In the genomic region with DNA sequence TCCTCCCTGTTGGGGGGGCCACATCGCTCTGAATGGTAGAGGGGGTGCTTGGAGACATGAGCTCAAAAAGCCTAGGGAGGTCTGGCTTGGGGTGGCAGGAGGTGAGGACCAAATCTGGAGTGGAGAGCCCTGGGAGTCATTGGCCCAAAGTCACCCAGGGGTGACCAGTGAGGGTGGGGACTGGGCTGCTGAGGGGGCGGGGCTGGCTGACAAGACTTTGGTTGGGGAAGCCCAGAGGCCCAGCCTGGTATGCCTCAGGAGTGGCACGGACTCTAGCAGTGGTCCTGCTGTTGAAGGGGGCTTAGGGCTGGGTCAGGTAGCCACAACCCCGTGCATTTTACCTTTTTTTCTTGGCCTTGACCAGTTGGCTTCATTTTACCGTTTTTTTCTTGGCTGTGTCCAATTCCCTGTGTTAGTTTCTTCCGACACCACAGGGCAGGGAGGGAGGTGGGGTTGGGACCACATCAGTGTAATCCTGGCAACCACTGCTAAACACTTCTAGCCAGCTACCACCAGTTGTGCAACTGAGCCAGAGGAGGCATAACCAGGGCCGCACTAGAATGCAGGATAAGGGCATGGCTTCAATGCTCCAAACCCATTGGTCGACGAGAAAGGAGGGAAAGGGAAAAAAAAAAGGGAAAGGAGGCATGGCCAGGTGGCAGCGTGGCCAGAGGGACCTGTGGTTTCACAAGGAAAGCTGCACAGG, we compare ENCODE assay signal across 25 cellular contexts.
"Had no signal": no experiment of that assay in that cellular context is flagged by ENCODE, and none has a peak within 500 bp of the region (broad histone marks: within the 10 kb centered on the region; RNA-seq: fewer than 3 reads in every experiment).

No MANE protein-coding gene starts in this region.

- H3K27me3 ChIP-seq: brain microvascular endothelial cell had no signal

- H3K27ac ChIP-seq: brain microvascular endothelial cell, epithelial cell of prostate, WERI-Rb-1 had no signal

- ATAC-seq: activated CD4-positive, CD25-positive, alpha-beta regulatory T cell treated with anti-CD3 and anti-CD28 coated beads, Interleukin-2, amount 50 U/mL, for 24 hours; activated CD8-positive, alpha-beta T cell treated with anti-CD3 and anti-CD28 coated beads for 36 hours; activated T-cell treated with anti-CD3 and anti-CD28 coated beads, Interleukin-2, amount 50 U/mL, for 4 hours; activated T-helper 17 cell treated with anti-CD3 and anti-CD28 coated beads, Interleukin-2, amount 50 U/mL, for 72 hours; T-helper 17 cell had no signal

- DNase-seq: activated B cell treated with CpG ODN at 0.5 μM for 24 hours; activated CD4-positive, alpha-beta T cell treated with anti-CD3 and anti-CD28 coated beads for 48 hours; activated CD4-positive, alpha-beta T cell treated with anti-CD3 and anti-CD28 coated beads, Interleukin-2, amount 50 U/mL, for 1 hour; activated CD4-positive, alpha-beta T cell treated with anti-CD3 and anti-CD28 coated beads, Interleukin-2, amount 50 U/mL, for 48 hours; activated CD8-positive, alpha-beta memory T cell treated with anti-CD3 and anti-CD28 coated beads for 24 hours; activated CD8-positive, alpha-beta T cell treated with anti-CD3 and anti-CD28 coated beads for 36 hours; activated effector memory CD4-positive, alpha-beta T cell treated with Interleukin-2 at 50 U/mL for 16 hours; activated gamma-delta T cell treated with Interleukin-2 at 50 U/mL for 16 hours; activated naive CD4-positive, alpha-beta T cell treated with anti-CD3 and anti-CD28 coated beads, Interleukin-2, amount 50 U/mL, for 16 hours; activated naive CD4-positive, alpha-beta T cell treated with Interleukin-2 at 50 U/mL for 16 hours; activated T-cell treated with anti-CD3 and anti-CD28 coated beads, Interleukin-2, amount 50 U/mL, for 4 hours; amniotic stem cell; anterior cingulate cortex; brain microvascular endothelial cell; cortex of kidney; effector CD8-positive, alpha-beta T cell; foreskin fibroblast; head of caudate nucleus; T-helper 1 cell; T-helper 17 cell; T1000; WERI-Rb-1 had no signal

- H3K36me3 ChIP-seq: brain microvascular endothelial cell, WERI-Rb-1 had no signal
